Comparison of ENCODE assay signal across 1 cellular context in the genomic region with DNA sequence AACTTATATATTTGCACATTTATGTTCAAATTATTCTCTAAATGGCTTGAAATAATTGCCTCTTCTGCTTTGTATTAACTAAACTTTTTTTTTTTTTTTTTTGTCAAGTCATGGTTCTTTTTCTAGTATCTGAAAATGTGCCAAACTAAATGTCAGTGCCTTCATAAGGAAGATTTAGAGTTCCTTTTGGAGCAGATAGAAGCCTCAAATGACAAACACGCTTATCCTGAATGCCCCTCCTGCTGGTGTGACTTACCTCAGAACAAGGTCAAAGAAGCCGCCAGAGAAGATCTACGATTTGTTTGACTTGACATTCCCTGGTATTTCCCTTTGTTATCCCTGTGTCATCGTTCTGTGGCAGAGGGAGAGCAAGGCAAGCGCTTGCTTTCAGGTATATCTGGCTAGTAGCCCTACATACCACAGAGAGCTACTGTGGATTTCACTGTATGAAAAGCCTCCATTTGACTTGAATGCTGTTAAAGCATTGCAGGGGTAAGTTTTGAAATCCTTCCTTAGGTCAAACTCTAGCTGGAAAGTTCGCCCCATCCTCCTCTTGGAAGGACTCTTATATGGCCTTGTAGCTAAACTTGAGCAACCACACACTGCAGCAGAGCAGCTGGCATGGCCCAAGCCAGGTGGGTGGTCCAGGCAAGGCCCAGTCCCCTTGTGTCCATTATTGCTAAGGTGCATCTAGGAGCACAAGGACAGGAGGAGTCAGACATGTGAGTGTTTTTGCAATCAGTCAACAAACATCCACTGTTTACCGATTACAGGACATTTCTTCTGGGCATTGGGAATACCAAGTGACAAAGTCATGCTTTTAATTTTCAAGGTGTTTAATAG.
TF ChIP-seq lines count a peak whose summit lies in the region.

No MANE protein-coding gene starts in this region.

TF ChIP-seq in HepG2, 621 proteins besides CTCF, POLR2A, EP300 and RAD21 (continued from another document and continues in another):
- TF ChIP-seq, protein P1, sequence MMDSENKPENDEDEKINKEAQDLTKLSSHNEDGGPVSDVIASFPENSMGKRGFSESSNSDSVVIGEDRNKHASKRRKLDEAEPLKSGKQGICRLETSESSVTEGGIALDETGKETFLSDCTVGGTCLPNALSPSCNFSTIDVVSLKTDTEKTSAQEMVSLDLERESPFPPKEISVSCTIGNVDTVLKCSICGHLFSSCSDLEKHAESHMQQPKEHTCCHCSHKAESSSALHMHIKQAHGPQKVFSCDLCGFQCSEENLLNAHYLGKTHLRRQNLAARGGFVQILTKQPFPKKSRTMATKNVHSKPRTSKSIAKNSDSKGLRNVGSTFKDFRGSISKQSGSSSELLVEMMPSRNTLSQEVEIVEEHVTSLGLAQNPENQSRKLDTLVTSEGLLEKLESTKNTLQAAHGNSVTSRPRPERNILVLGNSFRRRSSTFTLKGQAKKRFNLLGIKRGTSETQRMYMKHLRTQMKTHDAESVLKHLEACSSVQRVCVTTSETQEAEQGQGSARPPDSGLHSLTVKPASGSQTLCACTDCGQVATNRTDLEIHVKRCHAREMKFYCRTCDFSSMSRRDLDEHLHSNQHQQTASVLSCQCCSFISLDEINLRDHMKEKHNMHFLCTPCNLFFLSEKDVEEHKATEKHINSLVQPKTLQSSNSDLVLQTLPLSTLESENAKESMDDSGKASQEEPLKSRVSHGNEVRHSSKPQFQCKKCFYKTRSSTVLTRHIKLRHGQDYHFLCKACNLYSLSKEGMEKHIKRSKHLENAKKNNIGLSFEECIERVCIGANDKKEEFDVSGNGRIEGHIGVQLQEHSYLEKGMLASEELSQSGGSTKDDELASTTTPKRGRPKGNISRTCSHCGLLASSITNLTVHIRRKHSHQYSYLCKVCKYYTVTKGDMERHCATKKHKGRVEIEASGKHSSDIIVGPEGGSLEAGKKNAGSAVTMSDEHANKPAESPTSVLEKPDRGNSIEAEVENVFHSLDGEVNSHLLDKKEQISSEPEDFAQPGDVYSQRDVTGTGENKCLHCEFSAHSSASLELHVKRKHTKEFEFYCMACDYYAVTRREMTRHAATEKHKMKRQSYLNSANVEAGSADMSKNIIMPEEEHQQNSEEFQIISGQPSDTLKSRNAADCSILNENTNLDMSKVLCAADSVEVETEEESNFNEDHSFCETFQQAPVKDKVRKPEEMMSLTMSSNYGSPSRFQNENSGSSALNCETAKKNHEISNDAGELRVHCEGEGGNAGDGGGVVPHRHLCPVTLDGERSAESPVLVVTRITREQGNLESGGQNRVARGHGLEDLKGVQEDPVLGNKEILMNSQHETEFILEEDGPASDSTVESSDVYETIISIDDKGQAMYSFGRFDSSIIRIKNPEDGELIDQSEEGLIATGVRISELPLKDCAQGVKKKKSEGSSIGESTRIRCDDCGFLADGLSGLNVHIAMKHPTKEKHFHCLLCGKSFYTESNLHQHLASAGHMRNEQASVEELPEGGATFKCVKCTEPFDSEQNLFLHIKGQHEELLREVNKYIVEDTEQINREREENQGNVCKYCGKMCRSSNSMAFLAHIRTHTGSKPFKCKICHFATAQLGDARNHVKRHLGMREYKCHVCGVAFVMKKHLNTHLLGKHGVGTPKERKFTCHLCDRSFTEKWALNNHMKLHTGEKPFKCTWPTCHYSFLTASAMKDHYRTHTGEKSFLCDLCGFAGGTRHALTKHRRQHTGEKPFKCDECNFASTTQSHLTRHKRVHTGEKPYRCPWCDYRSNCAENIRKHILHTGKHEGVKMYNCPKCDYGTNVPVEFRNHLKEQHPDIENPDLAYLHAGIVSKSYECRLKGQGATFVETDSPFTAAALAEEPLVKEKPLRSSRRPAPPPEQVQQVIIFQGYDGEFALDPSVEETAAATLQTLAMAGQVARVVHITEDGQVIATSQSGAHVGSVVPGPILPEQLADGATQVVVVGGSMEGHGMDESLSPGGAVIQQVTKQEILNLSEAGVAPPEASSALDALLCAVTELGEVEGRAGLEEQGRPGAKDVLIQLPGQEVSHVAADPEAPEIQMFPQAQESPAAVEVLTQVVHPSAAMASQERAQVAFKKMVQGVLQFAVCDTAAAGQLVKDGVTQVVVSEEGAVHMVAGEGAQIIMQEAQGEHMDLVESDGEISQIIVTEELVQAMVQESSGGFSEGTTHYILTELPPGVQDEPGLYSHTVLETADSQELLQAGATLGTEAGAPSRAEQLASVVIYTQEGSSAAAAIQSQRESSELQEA (CRISPR knock-in tag; IDR thresholded peaks at IDR 0.05; ENCODE audit: not compliant biosample characterization): no peak
- TF ChIP-seq KAT7 (CRISPR knock-in tag; IDR thresholded peaks at IDR 0.05; ENCODE audit: borderline replicate concordance) (0 out of 2 replicates have a peak, but pooled peaks have one; percentile 36), ZNF572 (CRISPR knock-in tag; IDR thresholded peaks at IDR 0.05) (no peak), ZBTB1 (CRISPR knock-in tag; IDR thresholded peaks at IDR 0.05; ENCODE audit: borderline replicate concordance) (no peak), FOSL1 (CRISPR knock-in tag; IDR thresholded peaks at IDR 0.05; ENCODE audit: borderline replicate concordance) (no peak), MEIS1 (CRISPR knock-in tag; IDR thresholded peaks at IDR 0.05; ENCODE audit: borderline replicate concordance) (peak; percentile 95), PHB2 (IDR thresholded peaks at IDR 0.05; ENCODE audit: partially characterized antibody) (no peak), ZNF75D (CRISPR knock-in tag; IDR thresholded peaks at IDR 0.05; ENCODE audit: borderline replicate concordance) (no peak), ZBTB38 (CRISPR knock-in tag; IDR thresholded peaks at IDR 0.05) (no peak), PAWR (CRISPR knock-in tag; IDR thresholded peaks at IDR 0.05; ENCODE audit: borderline replicate concordance) (no peak), SRF (IDR thresholded peaks at IDR 0.05; ENCODE audit: low read depth, low read length) (no peak), ZNF589 (CRISPR knock-in tag; conservative IDR thresholded peaks at IDR 0.05) (no peak), ZNF629 (CRISPR knock-in tag; conservative IDR thresholded peaks at IDR 0.05) (peak; percentile 36; the same call in 1 of the 2 replicates), ZNF510 (CRISPR knock-in tag; IDR thresholded peaks at IDR 0.05; ENCODE audit: low read depth) (no peak), FOSL2 (CRISPR knock-in tag; IDR thresholded peaks at IDR 0.05) (peak; percentile 71), IRX3 (CRISPR knock-in tag; IDR thresholded peaks at IDR 0.05; ENCODE audit: borderline replicate concordance, low read depth) (no peak), NONO (IDR thresholded peaks at IDR 0.05) (no peak), NONO (CRISPR knock-in tag; conservative IDR thresholded peaks at IDR 0.05) (peak; percentile 57; the same call in 1 of the 2 replicates), KDM2A (CRISPR knock-in tag; IDR thresholded peaks at IDR 0.05; ENCODE audit: borderline replicate concordance, low read depth) (no peak), MAFK (conservative IDR thresholded peaks at IDR 0.05 in 1 of 2, IDR thresholded peaks at IDR 0.05 in 1 of 2; ENCODE audit: low read length in 2 of 2) (peak in 1 of 2 experiments; percentile 44; a peak in 3 of 4 replicates), FOXC1 (CRISPR knock-in tag; IDR thresholded peaks at IDR 0.05; ENCODE audit: borderline replicate concordance) (0 out of 2 replicates have a peak, but pooled peaks have one; percentile 41), ZNF776 (CRISPR knock-in tag; IDR thresholded peaks at IDR 0.05) (no peak), FOXA3 (CRISPR knock-in tag; IDR thresholded peaks at IDR 0.05) (peak; percentile 73), MTA1 (CRISPR knock-in tag; IDR thresholded peaks at IDR 0.05; ENCODE audit: borderline replicate concordance) (no peak), MAF1 (CRISPR knock-in tag; IDR thresholded peaks at IDR 0.05; ENCODE audit: borderline replicate concordance) (no peak), HNRNPK (IDR thresholded peaks at IDR 0.05; ENCODE audit: low read depth, low read length, poor library complexity, severe bottlenecking) (no peak), TAF1 (CRISPR knock-in tag; IDR thresholded peaks at IDR 0.05) (peak; percentile 39; the same call in 1 of the 2 replicates), ZNF33A (CRISPR knock-in tag; IDR thresholded peaks at IDR 0.05; ENCODE audit: borderline replicate concordance) (no peak), ZSCAN31 (CRISPR knock-in tag; IDR thresholded peaks at IDR 0.05; ENCODE audit: low read depth) (peak; percentile 68; the same call in 1 of the 2 replicates), HNRNPH1 (optimal IDR thresholded peaks at IDR 0.05; ENCODE audit: low read depth, low read length) (no peak), XRCC5 (optimal IDR thresholded peaks at IDR 0.05; ENCODE audit: low read length) (peak; percentile 29), SOX6 (IDR thresholded peaks at IDR 0.05) (no peak), SOX6 (CRISPR knock-in tag; IDR thresholded peaks at IDR 0.05) (peak; percentile 96), PCBP2 (optimal IDR thresholded peaks at IDR 0.05; ENCODE audit: low read depth, low read length, poor library complexity, severe bottlenecking) (no peak), ZBTB3 (CRISPR knock-in tag; IDR thresholded peaks at IDR 0.05; ENCODE audit: borderline replicate concordance, low read depth) (no peak), NR2F1 (CRISPR knock-in tag; IDR thresholded peaks at IDR 0.05) (peak in 1 of 2 experiments; percentile 32; a peak in 3 of 4 replicates), ZSCAN9 (CRISPR knock-in tag; IDR thresholded peaks at IDR 0.05; ENCODE audit: borderline replicate concordance) (no peak; the same call in 1 of the 2 replicates)
- TF ChIP-seq, protein P2, sequence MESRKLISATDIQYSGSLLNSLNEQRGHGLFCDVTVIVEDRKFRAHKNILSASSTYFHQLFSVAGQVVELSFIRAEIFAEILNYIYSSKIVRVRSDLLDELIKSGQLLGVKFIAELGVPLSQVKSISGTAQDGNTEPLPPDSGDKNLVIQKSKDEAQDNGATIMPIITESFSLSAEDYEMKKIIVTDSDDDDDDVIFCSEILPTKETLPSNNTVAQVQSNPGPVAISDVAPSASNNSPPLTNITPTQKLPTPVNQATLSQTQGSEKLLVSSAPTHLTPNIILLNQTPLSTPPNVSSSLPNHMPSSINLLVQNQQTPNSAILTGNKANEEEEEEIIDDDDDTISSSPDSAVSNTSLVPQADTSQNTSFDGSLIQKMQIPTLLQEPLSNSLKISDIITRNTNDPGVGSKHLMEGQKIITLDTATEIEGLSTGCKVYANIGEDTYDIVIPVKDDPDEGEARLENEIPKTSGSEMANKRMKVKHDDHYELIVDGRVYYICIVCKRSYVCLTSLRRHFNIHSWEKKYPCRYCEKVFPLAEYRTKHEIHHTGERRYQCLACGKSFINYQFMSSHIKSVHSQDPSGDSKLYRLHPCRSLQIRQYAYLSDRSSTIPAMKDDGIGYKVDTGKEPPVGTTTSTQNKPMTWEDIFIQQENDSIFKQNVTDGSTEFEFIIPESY (CRISPR knock-in tag; IDR thresholded peaks at IDR 0.05): peak; percentile 17; the same call in 1 of the 2 replicates
- TF ChIP-seq, protein P3, sequence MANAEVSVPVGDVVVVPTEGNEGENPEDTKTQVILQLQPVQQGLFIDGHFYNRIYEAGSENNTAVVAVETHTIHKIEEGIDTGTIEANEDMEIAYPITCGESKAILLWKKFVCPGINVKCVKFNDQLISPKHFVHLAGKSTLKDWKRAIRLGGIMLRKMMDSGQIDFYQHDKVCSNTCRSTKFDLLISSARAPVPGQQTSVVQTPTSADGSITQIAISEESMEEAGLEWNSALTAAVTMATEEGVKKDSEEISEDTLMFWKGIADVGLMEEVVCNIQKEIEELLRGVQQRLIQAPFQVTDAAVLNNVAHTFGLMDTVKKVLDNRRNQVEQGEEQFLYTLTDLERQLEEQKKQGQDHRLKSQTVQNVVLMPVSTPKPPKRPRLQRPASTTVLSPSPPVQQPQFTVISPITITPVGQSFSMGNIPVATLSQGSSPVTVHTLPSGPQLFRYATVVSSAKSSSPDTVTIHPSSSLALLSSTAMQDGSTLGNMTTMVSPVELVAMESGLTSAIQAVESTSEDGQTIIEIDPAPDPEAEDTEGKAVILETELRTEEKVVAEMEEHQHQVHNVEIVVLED (CRISPR knock-in tag; IDR thresholded peaks at IDR 0.05; ENCODE audit: borderline replicate concordance): no peak
- TF ChIP-seq, protein P4, sequence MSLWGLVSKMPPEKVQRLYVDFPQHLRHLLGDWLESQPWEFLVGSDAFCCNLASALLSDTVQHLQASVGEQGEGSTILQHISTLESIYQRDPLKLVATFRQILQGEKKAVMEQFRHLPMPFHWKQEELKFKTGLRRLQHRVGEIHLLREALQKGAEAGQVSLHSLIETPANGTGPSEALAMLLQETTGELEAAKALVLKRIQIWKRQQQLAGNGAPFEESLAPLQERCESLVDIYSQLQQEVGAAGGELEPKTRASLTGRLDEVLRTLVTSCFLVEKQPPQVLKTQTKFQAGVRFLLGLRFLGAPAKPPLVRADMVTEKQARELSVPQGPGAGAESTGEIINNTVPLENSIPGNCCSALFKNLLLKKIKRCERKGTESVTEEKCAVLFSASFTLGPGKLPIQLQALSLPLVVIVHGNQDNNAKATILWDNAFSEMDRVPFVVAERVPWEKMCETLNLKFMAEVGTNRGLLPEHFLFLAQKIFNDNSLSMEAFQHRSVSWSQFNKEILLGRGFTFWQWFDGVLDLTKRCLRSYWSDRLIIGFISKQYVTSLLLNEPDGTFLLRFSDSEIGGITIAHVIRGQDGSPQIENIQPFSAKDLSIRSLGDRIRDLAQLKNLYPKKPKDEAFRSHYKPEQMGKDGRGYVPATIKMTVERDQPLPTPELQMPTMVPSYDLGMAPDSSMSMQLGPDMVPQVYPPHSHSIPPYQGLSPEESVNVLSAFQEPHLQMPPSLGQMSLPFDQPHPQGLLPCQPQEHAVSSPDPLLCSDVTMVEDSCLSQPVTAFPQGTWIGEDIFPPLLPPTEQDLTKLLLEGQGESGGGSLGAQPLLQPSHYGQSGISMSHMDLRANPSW (CRISPR knock-in tag; IDR thresholded peaks at IDR 0.05; ENCODE audit: borderline replicate concordance): no peak
- TF ChIP-seq, protein P5, sequence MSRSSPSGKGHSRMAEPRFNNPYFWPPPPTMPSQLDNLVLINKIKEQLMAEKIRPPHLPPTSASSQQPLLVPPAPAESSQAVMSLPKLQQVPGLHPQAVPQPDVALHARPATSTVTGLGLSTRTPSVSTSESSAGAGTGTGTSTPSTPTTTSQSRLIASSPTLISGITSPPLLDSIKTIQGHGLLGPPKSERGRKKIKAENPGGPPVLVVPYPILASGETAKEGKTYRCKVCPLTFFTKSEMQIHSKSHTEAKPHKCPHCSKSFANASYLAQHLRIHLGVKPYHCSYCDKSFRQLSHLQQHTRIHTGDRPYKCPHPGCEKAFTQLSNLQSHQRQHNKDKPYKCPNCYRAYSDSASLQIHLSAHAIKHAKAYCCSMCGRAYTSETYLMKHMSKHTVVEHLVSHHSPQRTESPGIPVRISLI (CRISPR knock-in tag; IDR thresholded peaks at IDR 0.05; ENCODE audit: borderline replicate concordance): peak; percentile 67; the same call in 1 of the 2 replicates
- TF ChIP-seq, protein P6, sequence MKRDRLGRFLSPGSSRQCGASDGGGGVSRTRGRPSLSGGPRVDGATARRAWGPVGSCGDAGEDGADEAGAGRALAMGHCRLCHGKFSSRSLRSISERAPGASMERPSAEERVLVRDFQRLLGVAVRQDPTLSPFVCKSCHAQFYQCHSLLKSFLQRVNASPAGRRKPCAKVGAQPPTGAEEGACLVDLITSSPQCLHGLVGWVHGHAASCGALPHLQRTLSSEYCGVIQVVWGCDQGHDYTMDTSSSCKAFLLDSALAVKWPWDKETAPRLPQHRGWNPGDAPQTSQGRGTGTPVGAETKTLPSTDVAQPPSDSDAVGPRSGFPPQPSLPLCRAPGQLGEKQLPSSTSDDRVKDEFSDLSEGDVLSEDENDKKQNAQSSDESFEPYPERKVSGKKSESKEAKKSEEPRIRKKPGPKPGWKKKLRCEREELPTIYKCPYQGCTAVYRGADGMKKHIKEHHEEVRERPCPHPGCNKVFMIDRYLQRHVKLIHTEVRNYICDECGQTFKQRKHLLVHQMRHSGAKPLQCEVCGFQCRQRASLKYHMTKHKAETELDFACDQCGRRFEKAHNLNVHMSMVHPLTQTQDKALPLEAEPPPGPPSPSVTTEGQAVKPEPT (CRISPR knock-in tag; IDR thresholded peaks at IDR 0.05; ENCODE audit: low read depth): no peak
- TF ChIP-seq, protein P7, sequence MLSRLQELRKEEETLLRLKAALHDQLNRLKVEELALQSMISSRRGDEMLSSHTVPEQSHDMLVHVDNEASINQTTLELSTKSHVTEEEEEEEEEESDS (CRISPR knock-in tag; IDR thresholded peaks at IDR 0.05; ENCODE audit: borderline replicate concordance): no peak
